Comparison of ENCODE assay signal across 8 cellular contexts in genomic region chr20:44886828-44887227, GRCh38. TPM values are rescaled to one million over a fixed set of nuclear protein-coding genes. Genes with fewer than 3 reads are reported as not detected.
DNase-seq lines count a peak whose midpoint lies in the region; ATAC-seq, FAIRE-seq and TF ChIP-seq lines count a peak whose summit lies in the region.

No MANE protein-coding gene starts in this region.

- WGBS in A549 (ENCODE audit: missing lambda C conversion rate), result 3% methylated on average over 2 of the region's 2 CpGs
- 21% methylated on average over 2 of the region's 2 CpGs for WGBS in HUES64
- WGBS in thyroid gland, 2 donors, result 3 to 9% methylated on average over 2 of the region's 2 CpGs

- CTCF ChIA-PET in A549 (lab: Yijun Ruan, JAX), result no interaction called here

- H3K27me3 Mint-ChIP-seq in central memory CD8-positive, alpha-beta T cell, result no peaks in the 10 kb centered on the region

- peak overlapping the region; percentile 96 for H3K27ac Mint-ChIP-seq in central memory CD8-positive, alpha-beta T cell (ENCODE audit: low read depth)

- no peaks in the 10 kb centered on the region for H3K9me3 Mint-ChIP-seq in central memory CD8-positive, alpha-beta T cell

- POLR2A ChIA-PET in A549 (lab: Yijun Ruan, JAX), result no interaction called here

- no peak for DNase-seq in A549 (ENCODE audit: low read depth in 1 of 2, low spot score in 1 of 2)
- DNase-seq in central memory CD8-positive, alpha-beta T cell (ENCODE audit: low spot score in 2 of 2), result no peak
- DNase-seq in posterior vena cava (ENCODE audit: low spot score), result no peak
- DNase-seq in head of caudate nucleus, result no peak
- DNase-seq in thyroid gland, result no peak

- no peak for TF ChIP-seq RAD21 in A549 (conservative IDR thresholded peaks at IDR 0.05 in 1 of 2, IDR thresholded peaks at IDR 0.05 in 1 of 2)

- TF ChIP-seq CTCF in A549 (IDR thresholded peaks at IDR 0.05) (no peak), thyroid gland (IDR thresholded peaks at IDR 0.05) (no peak)

- H3K4me3 Mint-ChIP-seq in central memory CD8-positive, alpha-beta T cell, result peak overlapping the region; percentile 95

- peaks cover 24% of the 10 kb centered on the region for H3K36me3 ChIP-seq in HUES64 (ENCODE audit: insufficient read depth, low read length)
- peaks cover 4% of the 10 kb centered on the region in 2 donors for H3K36me3 ChIP-seq in mucosa of rectum (ENCODE audit: control insufficient read depth in 2 of 2, insufficient read depth in 2 of 2, low read length in 2 of 2)
- no peaks in the 10 kb centered on the region for H3K36me3 ChIP-seq in thyroid gland

- FAIRE-seq in A549 (lab: Jason Lieb, UNC), result no peak

- ATAC-seq in A549, result no peak
- ATAC-seq in central memory CD8-positive, alpha-beta T cell (replicated peaks; ENCODE audit: extremely low read depth, poor library complexity, severe bottlenecking), result no peak
- ATAC-seq in HG03565 (IDR thresholded peaks at IDR 0.05; ENCODE audit: unreplicated experiment), result no peak

- TF ChIP-seq EP300 in A549 (IDR thresholded peaks at IDR 0.05), result no peak

- H3K4me3 ChIP-seq in A549 (peak overlapping the region; percentile 92), HUES64 (ENCODE audit: low read length) (peak overlapping the region; percentile 95), mucosa of rectum (ENCODE audit: low read length in 2 of 2) (peak overlapping the region; percentile 88 to 91), thyroid gland (replicated peaks in 1 of 3) (peak overlapping the region in 1 of 3 donors; percentile 97)

- H3K27me3 ChIP-seq in HUES64 (ENCODE audit: insufficient read depth, low read length), result no peaks in the 10 kb centered on the region
- no peaks in the 10 kb centered on the region for H3K27me3 ChIP-seq in mucosa of rectum (ENCODE audit: control insufficient read depth in 2 of 2, insufficient read depth in 2 of 2, low read length in 2 of 2)
- H3K27me3 ChIP-seq in thyroid gland, result no peaks in the 10 kb centered on the region

- H3K36me3 Mint-ChIP-seq in central memory CD8-positive, alpha-beta T cell (ENCODE audit: insufficient read depth), result peaks cover 32% of the 10 kb centered on the region

- TF ChIP-seq POLR2A in A549 (IDR thresholded peaks at IDR 0.05; ENCODE audit: low read length) (no peak), thyroid gland (IDR thresholded peaks at IDR 0.05) (no peak)

- H3K4me1 Mint-ChIP-seq in central memory CD8-positive, alpha-beta T cell, result peaks cover 69% of the 10 kb centered on the region

- H3K4me1 ChIP-seq in A549, result peaks cover 30% of the 10 kb centered on the region
- H3K4me1 ChIP-seq in HUES64 (ENCODE audit: insufficient read depth, low read length), result peaks cover 23% of the 10 kb centered on the region
- peaks cover 38 to 42% of the 10 kb centered on the region in 2 donors for H3K4me1 ChIP-seq in mucosa of rectum (ENCODE audit: control insufficient read depth in 2 of 2, insufficient read depth in 2 of 2, low read length in 2 of 2)
- peaks cover 36 to 42% of the 10 kb centered on the region in 2 donors for H3K4me1 ChIP-seq in thyroid gland

- peak overlapping the region; percentile 91 for H3K4me2 ChIP-seq in A549

- peak overlapping the region; percentile 97 to 99; a peak in 5 of 6 replicates for H3K27ac ChIP-seq in A549
- H3K27ac ChIP-seq in HUES64 (ENCODE audit: low read depth, low read length), result no peak overlapping the region; the same call in 1 of the 2 replicates
- H3K27ac ChIP-seq in mucosa of rectum (ENCODE audit: low read depth in 2 of 2, low read length in 2 of 2), result no peak overlapping the region
- peak overlapping the region in 1 of 3 donors; percentile 84 for H3K27ac ChIP-seq in thyroid gland

- H3K9me3 ChIP-seq in A549, result no peaks in the 10 kb centered on the region
- H3K9me3 ChIP-seq in HUES64 (ENCODE audit: insufficient read depth, low read depth, low read length), result no peaks in the 10 kb centered on the region
- H3K9me3 ChIP-seq in mucosa of rectum (ENCODE audit: control insufficient read depth in 2 of 2, low read length in 2 of 2), result no peaks in the 10 kb centered on the region
- H3K9me3 ChIP-seq in thyroid gland, result no peaks in the 10 kb centered on the region

- intact Hi-C loops in posterior vena cava (cut with DNase I), result no loop called here
- intact Hi-C loops in head of caudate nucleus (cut with DNase I), result loop anchor here (5.0 kb wide), 1 partner anchor 75 kb away; the partner anchor contains the start of gene TOMM34
- intact Hi-C loops in thyroid gland (cut with DNase I), result no loop called here

- H3K9ac ChIP-seq in HUES64 (ENCODE audit: low read depth, low read length) (peak overlapping the region; percentile 97), mucosa of rectum (ENCODE audit: low read depth in 1 of 2, low read length in 2 of 2) (peak overlapping the region; percentile 86 to 93)

TF ChIP-seq in A549, 52 proteins besides CTCF, POLR2A, EP300 and RAD21:
- TF ChIP-seq NPAS2 (CRISPR knock-in tag; IDR thresholded peaks at IDR 0.05; ENCODE audit: borderline replicate concordance) (no peak), E2F6 (IDR thresholded peaks at IDR 0.05; ENCODE audit: borderline replicate concordance, low read depth) (no peak), CBX8 (IDR thresholded peaks at IDR 0.05) (no peak), BCL3 (IDR thresholded peaks at IDR 0.05) (no peak), PHF8 (IDR thresholded peaks at IDR 0.05; ENCODE audit: borderline replicate concordance, low read depth) (no peak), HEYL (CRISPR knock-in tag; IDR thresholded peaks at IDR 0.05) (no peak), NR3C1 (IDR thresholded peaks at IDR 0.05) (no peak), HOXB13 (CRISPR knock-in tag; IDR thresholded peaks at IDR 0.05; ENCODE audit: low read depth) (no peak), RNF2 (IDR thresholded peaks at IDR 0.05; ENCODE audit: borderline replicate concordance, low read depth) (no peak), ZC3H11A (IDR thresholded peaks at IDR 0.05) (no peak), ESRRA (IDR thresholded peaks at IDR 0.05; ENCODE audit: borderline replicate concordance, low read length) (no peak), HOXA7 (CRISPR knock-in tag; IDR thresholded peaks at IDR 0.05) (no peak), MAZ (IDR thresholded peaks at IDR 0.05; ENCODE audit: borderline replicate concordance, low read depth, low read length) (no peak), HMGXB4 (CRISPR knock-in tag; IDR thresholded peaks at IDR 0.05; ENCODE audit: borderline replicate concordance) (no peak), RFX5 (IDR thresholded peaks at IDR 0.05) (no peak)
TF ChIP-seq in A549: peak in this region for 0.

RNA-seq across cellular contexts. Expression of gene YWHAB, which starts 1.3 kb away (rescaled TPM):
- 163 and 174 TPM in 2 replicates for polyA plus RNA-seq in A549 (2011; rRNA removed)
- polyA plus RNA-seq in A549 (2012; cell fraction: cytosol; rRNA removed), result 87.0 and 89.3 TPM in 2 replicates
- 30.0 and 36.8 TPM in 2 replicates for polyA plus RNA-seq in A549 (2012; cell fraction: nucleus; rRNA removed)
- 204 to 213 TPM (median 205 TPM) in 3 replicates for polyA plus RNA-seq in A549 (2017; fragmentation: RNase III; extraction: RNeasy Plus Mini Kit Qiagen cat#74134 plus additional on column Dnase treatment)
- 52.3 and 57.5 TPM in 2 replicates for polyA minus RNA-seq in A549 (2011; rRNA and poly(A)+ RNA removed)
- 189 TPM for polyA plus RNA-seq in HUES64 (2013, experiment 1 of 2)
- polyA plus RNA-seq in HUES64 (2013, experiment 2 of 2), result 186 TPM
- 100 to 1,000 TPM; 165 to 179 TPM for total RNA-seq in posterior vena cava
- 100 to 1,000 TPM; 139 to 182 (median 164) TPM for total RNA-seq in thyroid gland

RNA-seq across cellular contexts. Expression of gene PABPC1L, which starts 23.0 kb away (rescaled TPM):
- 72.7 and 73.1 TPM in 2 replicates for polyA plus RNA-seq in A549 (2011; rRNA removed)
- 51.2 and 67.5 TPM in 2 replicates for polyA plus RNA-seq in A549 (2012; cell fraction: cytosol; rRNA removed)
- 436 and 472 TPM in 2 replicates for polyA plus RNA-seq in A549 (2012; cell fraction: nucleus; rRNA removed)
- polyA plus RNA-seq in A549 (2017; fragmentation: RNase III; extraction: RNeasy Plus Mini Kit Qiagen cat#74134 plus additional on column Dnase treatment), result 35.1 to 45.4 TPM (median 37.1 TPM) in 3 replicates
- 28.0 and 32.2 TPM in 2 replicates for polyA minus RNA-seq in A549 (2011; rRNA and poly(A)+ RNA removed)
- 30.5 TPM for polyA plus RNA-seq in HUES64 (2013, experiment 1 of 2)
- polyA plus RNA-seq in HUES64 (2013, experiment 2 of 2), result 25.5 TPM
- total RNA-seq in posterior vena cava, result 1 to 10 TPM; 5.9 to 9.9 TPM
- total RNA-seq in thyroid gland, result 10 to 100 TPM; 26.5 to 53.8 (median 31.9) TPM

Comparison
In these comparisons a context has a peak if more than half of its experiments do, and no peak if none do; other contexts are left out.
1. H3K27ac ChIP-seq: peak in A549 (2 of 2); none in HUES64 (single experiment) and mucosa of rectum (0 of 2).